ENCODE assay signal across 8 cellular contexts in the genomic region with DNA sequence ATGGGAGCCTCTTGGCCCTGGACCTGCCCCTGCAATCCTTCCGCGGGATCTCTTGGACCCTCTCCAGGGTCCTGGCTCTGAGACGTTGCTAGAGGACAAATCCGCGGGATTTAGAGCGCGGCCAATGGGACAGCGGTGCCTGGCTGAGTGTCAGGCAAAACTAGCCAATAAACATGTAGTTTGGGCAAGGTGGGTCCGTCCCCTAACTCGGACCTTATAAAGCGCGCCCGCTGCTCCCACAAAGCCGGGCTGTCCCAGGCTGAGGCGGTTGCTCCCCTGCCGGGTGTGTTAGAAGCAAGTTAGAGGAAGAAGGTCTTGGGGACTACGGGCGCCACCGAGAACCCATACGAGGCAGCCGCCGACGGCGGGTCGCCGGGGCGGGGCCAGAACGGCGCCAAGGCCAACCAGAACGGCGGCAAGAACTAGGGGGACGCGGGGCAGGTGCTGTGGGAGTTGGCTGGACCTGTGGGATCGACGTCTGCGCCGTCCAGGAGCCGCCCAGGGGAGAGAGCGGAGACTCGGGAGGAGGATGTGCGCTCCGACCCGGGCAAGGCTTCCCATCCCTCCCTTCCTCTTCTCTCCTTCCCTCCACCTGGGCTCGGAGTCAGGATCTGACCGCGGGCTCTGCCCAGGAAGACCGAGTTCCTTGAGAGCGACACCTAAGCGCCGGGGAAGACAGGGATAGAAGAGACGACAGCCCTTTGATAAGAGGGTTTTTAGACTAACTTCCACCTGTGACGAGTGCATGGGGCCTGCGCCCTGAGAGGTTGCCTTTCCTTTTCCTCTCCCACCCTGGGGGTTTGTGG. TPM values are rescaled to one million over a fixed set of nuclear protein-coding genes. Genes with fewer than 3 reads are reported as not detected.
A peak's percentile ranks its signal among the peaks of the same experiment; 100 is the strongest.
DNase-seq lines count a peak whose midpoint lies in the region; ATAC-seq, FAIRE-seq and TF ChIP-seq lines count a peak whose summit lies in the region.

No MANE protein-coding gene starts in this region.

- peak overlapping the region; percentile 91 for H2AFZ ChIP-seq in GM12878 (ENCODE audit: control insufficient read depth, low read depth, low read length)

- no peak for TF ChIP-seq RAD21 in GM12878 (IDR thresholded peaks at IDR 0.05; ENCODE audit: insufficient read depth, low read depth, low read length)

- peak overlapping the region; percentile 86 for H3K4me2 ChIP-seq in GM12878 (ENCODE audit: control insufficient read depth, insufficient read depth)

- POLR2A ChIA-PET in GM12878 (lab: Charles Lee): interaction anchor here (0.5 to 1.5 kb wide), 5 partner anchors 245 to 379 kb away, joined by 3 to 6 read pairs (median 3); a partner anchor contains a TSS

- peak; percentile 95 for TF ChIP-seq POLR2A in GM12878 (IDR thresholded peaks at IDR 0.05; ENCODE audit: low read depth, low read length)

- no peaks in the 10 kb centered on the region for H3K36me3 ChIP-seq in GM12878 (ENCODE audit: control insufficient read depth in 2 of 2, insufficient read depth in 2 of 2, low read length in 1 of 2)

- H3K4me1 ChIP-seq in GM12878 (ENCODE audit: control insufficient read depth, insufficient read depth, low read length): peaks cover 24% of the 10 kb centered on the region

- peak overlapping the region; percentile 30 for H3K27ac ChIP-seq in GM12878 (ENCODE audit: control insufficient read depth, insufficient read depth)

- under 1% methylated on average over 51 of the region's 53 CpGs for WGBS in GM12878 (ENCODE audit: insufficient coverage, insufficient replicate concordance, low lambda C conversion rate, missing lambda C conversion rate)

- RAD21 ChIA-PET in GM12878 (lab: Charles Lee; ENCODE audit: unreplicated experiment): interaction anchor here (0.8 to 2.5 kb wide), 15 partner anchors 9 to 380 kb away, joined by 3 to 10 read pairs (median 3); a partner anchor contains a TSS

- peak overlapping the region; percentile 73 for H3K4me3 ChIP-seq in GM12878

- no peaks in the 10 kb centered on the region for H3K9me3 ChIP-seq in GM12878 (replicated peaks; ENCODE audit: control insufficient read depth, insufficient read depth, low read length)

- in situ Hi-C loops in GM12878 (cut with MboI): loop anchor here (5.0 to 10.0 kb wide), 4 partner anchors 172 to 500 kb away; no protein-coding TSS in a partner anchor

- H3K9ac ChIP-seq in GM12878 (ENCODE audit: control insufficient read depth, insufficient read depth, low read length): peak overlapping the region; percentile 75

- no peaks in the 10 kb centered on the region for H4K20me1 ChIP-seq in GM12878 (ENCODE audit: control insufficient read depth, insufficient read depth)

- intact Hi-C loops in GM12878 (cut with micrococcal nuclease; ENCODE audit: unreplicated experiment): loop anchor here (2.0 to 5.0 kb wide), 3 partner anchors 67 to 502 kb away; no protein-coding TSS in a partner anchor

- no peak for TF ChIP-seq EP300 in GM12878 (IDR thresholded peaks at IDR 0.05; ENCODE audit: borderline replicate concordance in 1 of 2, control insufficient read depth in 1 of 2, low read depth in 2 of 2, low read length in 2 of 2)

- CTCF ChIA-PET in GM12878 (lab: Yijun Ruan, JAX): interaction anchor here (0.9 to 2.7 kb wide), 10 partner anchors 11 to 381 kb away, joined by 3 to 29 read pairs (median 6); a partner anchor contains a TSS

- TF ChIP-seq CTCF in GM12878 (IDR thresholded peaks at IDR 0.05 in 2 of 3, conservative IDR thresholded peaks at IDR 0.05 in 1 of 3; ENCODE audit: control insufficient read depth in 2 of 3, extremely low read depth in 1 of 3, insufficient read depth in 1 of 3, low read depth in 3 of 3, low read length in 3 of 3): no peak

- peak; percentile 87 for ATAC-seq in HG02938 (IDR thresholded peaks at IDR 0.05; ENCODE audit: unreplicated experiment)
- ATAC-seq in GM12878: peak; percentile 94

- BruUV-seq in GM12878 (replicated peaks; lab: Mats Ljungman, UMichigan): TSS peak; percentile 84

- DNase-seq in SIG-M5 treated with dmso at 0.1 percent for 504 hours (lab: John Stamatoyannopoulos, UW; ENCODE audit: unreplicated experiment) (peak; percentile 79), SIG-M5 (lab: John Stamatoyannopoulos, UW) (no peak), NCI-H146 treated with DMSO at 0.1 percent for 48 hours (lab: John Stamatoyannopoulos, UW; ENCODE audit: unreplicated experiment) (peak; percentile 92), T-helper 2 cell (peak; percentile 8 to 93 (median 44)), GM12878 (ENCODE audit: low read depth, low spot score) (peak; percentile 83), hypothalamus (lab: John Stamatoyannopoulos, UW) (peak; percentile 23 to 91 (median 75)), renal cortical epithelial cell (ENCODE audit: low read depth) (peak; percentile 87)

- peak; percentile 7 for FAIRE-seq in GM12878 (lab: Jason Lieb, UNC)

- H3K27me3 ChIP-seq in GM12878 (replicated peaks in 1 of 2; ENCODE audit: control insufficient read depth in 2 of 2, insufficient read depth in 2 of 2, low read length in 1 of 2): no peaks in the 10 kb centered on the region

- SMC1A ChIA-PET in GM12878 (lab: Charles Lee; ENCODE audit: uncharacterized antibody, unreplicated experiment): interaction anchor here (0.7 to 2.8 kb wide), 11 partner anchors 9 to 400 kb away, joined by 3 to 25 read pairs (median 5); a partner anchor contains a TSS

- peaks cover 10% of the 10 kb centered on the region for H3K79me2 ChIP-seq in GM12878 (ENCODE audit: control insufficient read depth, insufficient read depth, low read length)

TF ChIP-seq in GM12878, 131 proteins besides CTCF, POLR2A, EP300 and RAD21 (continues in another document):
- no peak for TF ChIP-seq SREBF1 (IDR thresholded peaks at IDR 0.05; ENCODE audit: low read length)
- no peak for TF ChIP-seq ZZZ3 (IDR thresholded peaks at IDR 0.05; ENCODE audit: control insufficient read depth, insufficient read length, low read depth)
- no peak for TF ChIP-seq NR2C1 (IDR thresholded peaks at IDR 0.05)
- TF ChIP-seq NFYA (IDR thresholded peaks at IDR 0.05; ENCODE audit: borderline replicate concordance, low read depth, low read length): no peak
- TF ChIP-seq YBX1 (IDR thresholded peaks at IDR 0.05): no peak
- TF ChIP-seq, protein P1, sequence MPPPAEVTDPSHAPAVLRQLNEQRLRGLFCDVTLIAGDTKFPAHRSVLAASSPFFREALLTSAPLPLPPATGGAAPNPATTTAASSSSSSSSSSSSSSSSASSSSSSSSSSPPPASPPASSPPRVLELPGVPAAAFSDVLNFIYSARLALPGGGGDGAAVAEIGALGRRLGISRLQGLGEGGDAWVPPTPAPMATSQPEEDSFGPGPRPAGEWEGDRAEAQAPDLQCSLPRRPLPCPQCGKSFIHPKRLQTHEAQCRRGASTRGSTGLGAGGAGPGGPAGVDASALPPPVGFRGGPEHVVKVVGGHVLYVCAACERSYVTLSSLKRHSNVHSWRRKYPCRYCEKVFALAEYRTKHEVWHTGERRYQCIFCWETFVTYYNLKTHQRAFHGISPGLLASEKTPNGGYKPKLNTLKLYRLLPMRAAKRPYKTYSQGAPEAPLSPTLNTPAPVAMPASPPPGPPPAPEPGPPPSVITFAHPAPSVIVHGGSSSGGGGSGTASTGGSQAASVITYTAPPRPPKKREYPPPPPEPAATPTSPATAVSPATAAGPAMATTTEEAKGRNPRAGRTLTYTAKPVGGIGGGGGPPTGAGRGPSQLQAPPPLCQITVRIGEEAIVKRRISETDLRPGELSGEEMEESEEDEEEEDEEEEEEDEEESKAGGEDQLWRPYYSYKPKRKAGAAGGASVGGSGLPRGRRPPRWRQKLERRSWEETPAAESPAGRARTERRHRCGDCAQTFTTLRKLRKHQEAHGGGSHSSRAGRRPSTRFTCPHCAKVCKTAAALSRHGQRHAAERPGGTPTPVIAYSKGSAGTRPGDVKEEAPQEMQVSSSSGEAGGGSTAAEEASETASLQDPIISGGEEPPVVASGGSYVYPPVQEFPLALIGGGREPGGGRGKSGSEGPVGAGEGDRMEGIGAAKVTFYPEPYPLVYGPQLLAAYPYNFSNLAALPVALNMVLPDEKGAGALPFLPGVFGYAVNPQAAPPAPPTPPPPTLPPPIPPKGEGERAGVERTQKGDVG (CRISPR knock-in tag; IDR thresholded peaks at IDR 0.05): no peak
- TF ChIP-seq, protein P2, sequence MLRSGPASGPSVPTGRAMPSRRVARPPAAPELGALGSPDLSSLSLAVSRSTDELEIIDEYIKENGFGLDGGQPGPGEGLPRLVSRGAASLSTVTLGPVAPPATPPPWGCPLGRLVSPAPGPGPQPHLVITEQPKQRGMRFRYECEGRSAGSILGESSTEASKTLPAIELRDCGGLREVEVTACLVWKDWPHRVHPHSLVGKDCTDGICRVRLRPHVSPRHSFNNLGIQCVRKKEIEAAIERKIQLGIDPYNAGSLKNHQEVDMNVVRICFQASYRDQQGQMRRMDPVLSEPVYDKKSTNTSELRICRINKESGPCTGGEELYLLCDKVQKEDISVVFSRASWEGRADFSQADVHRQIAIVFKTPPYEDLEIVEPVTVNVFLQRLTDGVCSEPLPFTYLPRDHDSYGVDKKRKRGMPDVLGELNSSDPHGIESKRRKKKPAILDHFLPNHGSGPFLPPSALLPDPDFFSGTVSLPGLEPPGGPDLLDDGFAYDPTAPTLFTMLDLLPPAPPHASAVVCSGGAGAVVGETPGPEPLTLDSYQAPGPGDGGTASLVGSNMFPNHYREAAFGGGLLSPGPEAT (IDR thresholded peaks at IDR 0.05; ENCODE audit: low read depth): no peak
- TF ChIP-seq PAX5 (IDR thresholded peaks at IDR 0.05; ENCODE audit: borderline replicate concordance, low read depth, low read length): no peak
- TF ChIP-seq CHD2 (IDR thresholded peaks at IDR 0.05; ENCODE audit: borderline replicate concordance, low read depth, low read length): peak; percentile 85
- TF ChIP-seq POLR2AphosphoS5 (IDR thresholded peaks at IDR 0.05; ENCODE audit: low read length): peak; percentile 95
- TF ChIP-seq HDGF (IDR thresholded peaks at IDR 0.05): no peak

RNA-seq across cellular contexts. Expression of a gene that starts 6.5 kb away (rescaled TPM):
- total RNA-seq in GM12878 (2013; cell fraction: nucleolus; rRNA removed): 4.6 and 6.2 TPM in 2 replicates
- 15.6 and 22.9 TPM in 2 replicates for total RNA-seq in GM12878 (2014; rRNA removed)
- total RNA-seq in GM12878 (2014; rRNA removed; fragmentation: Illumina TruSeq; extraction: Trizol): 21.2 and 21.7 TPM in 2 replicates
- 17.7 and 19.2 TPM in 2 replicates for total RNA-seq in GM12878 (2021)
- 10.8 TPM for polyA plus RNA-seq in GM12878 (2011; ENCODE audit: low read depth)
- 45.0 and 57.2 TPM in 2 replicates for polyA plus RNA-seq in GM12878 (2011; rRNA removed)
- 18.5 and 22.1 TPM in 2 replicates for polyA plus RNA-seq in GM12878 (2011; cell fraction: cytosol; rRNA removed)
- polyA plus RNA-seq in GM12878 (2011; cell fraction: nucleus; rRNA removed): 14.6 and 14.8 TPM in 2 replicates
- 15.9 and 17.3 TPM in 2 replicates for polyA plus RNA-seq in GM12878 (2012)
- 17.8 and 18.7 TPM in 2 replicates for polyA plus RNA-seq in GM12878 (2014; fragmentation: Illumina TruSeq; extraction: Trizol)
- 100 to 1,000 TPM in 1 of 2 experiments, 10 to 100 TPM in 1; 87.2 to 143 TPM for polyA plus RNA-seq in GM12878 (2014; fragmentation: Nextera tagmentation; extraction: Ambion mirVana)
- 14.9 and 21.1 TPM in 2 replicates for polyA plus RNA-seq in GM12878 (2014; rRNA removed)
- polyA plus RNA-seq in GM12878 (2016; fragmentation: Nextera tagmentation; extraction: Ambion mirVana): 10 to 100 TPM; 77.1 to 81.7 TPM
- 5.4 and 7.7 TPM in 2 replicates for polyA minus RNA-seq in GM12878 (2011; rRNA and poly(A)+ RNA removed)
- 3.3 and 3.5 TPM in 2 replicates for polyA minus RNA-seq in GM12878 (2011; cell fraction: cytosol; rRNA and poly(A)+ RNA removed)
- polyA minus RNA-seq in GM12878 (2011; cell fraction: nucleus; rRNA and poly(A)+ RNA removed): 2.2 TPM in 2 replicates
- total RNA-seq in renal cortical epithelial cell: 46.9 and 69.5 TPM in 2 replicates
